Comparison of ENCODE assay signal across 8 cellular contexts in the genomic region with DNA sequence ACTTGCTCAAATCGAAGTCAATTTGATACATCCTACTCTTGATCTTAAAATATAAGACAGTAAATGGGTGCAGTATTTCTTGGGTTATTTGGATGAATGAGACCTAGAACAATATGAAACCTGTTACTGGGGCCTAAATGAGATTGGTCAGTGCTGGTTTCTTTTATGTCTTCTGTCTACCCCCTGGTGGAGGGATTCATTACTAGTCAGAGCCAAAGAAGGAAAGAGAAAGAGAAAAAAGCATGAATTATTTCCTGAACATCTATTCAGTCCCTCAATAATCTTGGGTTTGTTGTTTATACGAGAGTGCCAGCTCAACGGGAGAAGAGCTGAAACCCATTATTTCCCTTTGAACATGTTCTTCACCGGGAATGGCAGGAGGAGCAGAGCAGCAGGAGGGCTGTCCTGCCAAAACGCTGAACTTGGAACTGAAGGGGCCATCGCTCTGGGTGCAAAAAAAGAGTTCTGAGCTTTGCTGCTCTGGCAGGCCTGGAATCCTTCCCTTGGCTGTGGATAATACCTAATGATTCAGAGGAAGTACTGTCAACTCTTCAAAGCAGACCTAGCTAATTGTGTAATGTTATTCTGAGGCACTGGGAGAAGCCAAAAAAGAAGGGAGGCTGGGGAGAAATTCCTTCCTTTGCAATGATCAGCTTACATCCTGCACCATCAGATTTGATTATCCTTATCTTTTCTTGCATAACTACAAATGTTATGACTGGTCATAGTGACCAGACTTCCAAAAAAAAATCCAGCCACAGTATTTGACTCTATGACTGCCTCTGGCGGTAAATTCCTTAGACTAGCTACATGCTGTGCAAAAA.
DNase-seq lines count a peak whose midpoint lies in the region; ATAC-seq, FAIRE-seq and TF ChIP-seq lines count a peak whose summit lies in the region.

No MANE protein-coding gene starts in this region.

- no peak overlapping the region for H3K4me3 Mint-ChIP-seq in astrocyte (ENCODE audit: unreplicated experiment)

- H4K20me1 ChIP-seq in astrocyte (ENCODE audit: insufficient read depth, low read length), result no peaks in the 10 kb centered on the region

- ATAC-seq in GM21737 (IDR thresholded peaks at IDR 0.05; ENCODE audit: unreplicated experiment) (peak; percentile 60), aorta (ENCODE audit: low FRiP score) (peak; percentile 71), GM18858 (IDR thresholded peaks at IDR 0.05; ENCODE audit: unreplicated experiment) (no peak)

- peak; percentile 37 for DNase-seq in GM06990 (ENCODE audit: extremely low read depth, insufficient read length)
- DNase-seq in M059J (ENCODE audit: low read depth), result peak; percentile 67
- peak; percentile 98 for DNase-seq in astrocyte (ENCODE audit: low read depth)
- no peak for DNase-seq in kidney
- DNase-seq in aorta, result peak in 1 of 2 donors; percentile 61
- no peak for DNase-seq in effector CD4-positive, alpha-beta T cell

- no peaks in the 10 kb centered on the region for H3K9me3 Mint-ChIP-seq in astrocyte (ENCODE audit: unreplicated experiment)

- H3K9me3 ChIP-seq in astrocyte (ENCODE audit: insufficient read depth, low read depth, low read length) (no peaks in the 10 kb centered on the region), kidney (ENCODE audit: control insufficient read depth in 1 of 2, low read length in 2 of 2) (no peaks in the 10 kb centered on the region), aorta (ENCODE audit: control insufficient read depth, low read length) (no peaks in the 10 kb centered on the region)

- no peaks in the 10 kb centered on the region for H3K79me2 ChIP-seq in astrocyte (ENCODE audit: insufficient read depth, low read length)

- peak overlapping the region; percentile 74 for H3K4me2 ChIP-seq in astrocyte (ENCODE audit: low read length)

- no peaks in the 10 kb centered on the region for H3K27me3 Mint-ChIP-seq in astrocyte (ENCODE audit: low read depth, unreplicated experiment)

- peak overlapping the region; percentile 32 for H2AFZ ChIP-seq in astrocyte (ENCODE audit: low read depth, low read length)

- peaks cover 3% of the 10 kb centered on the region for H3K36me3 Mint-ChIP-seq in astrocyte (ENCODE audit: low read depth, unreplicated experiment)

- H3K4me3 ChIP-seq in GM06990 (replicated peaks; ENCODE audit: low read depth, low read length) (no peak overlapping the region), astrocyte (ENCODE audit: insufficient read depth, low read depth, low read length) (peak overlapping the region; percentile 24), kidney (ENCODE audit: low read length in 2 of 2) (no peak overlapping the region), aorta (ENCODE audit: low read length in 2 of 2) (no peak overlapping the region)

- peak; percentile 78 for FAIRE-seq in astrocyte (lab: Jason Lieb, UNC)
- FAIRE-seq in kidney (lab: Jason Lieb, UNC), result no peak

- H3K4me1 ChIP-seq in astrocyte (ENCODE audit: insufficient read depth, low read length), result peaks cover 19% of the 10 kb centered on the region
- no peaks in the 10 kb centered on the region for H3K4me1 ChIP-seq in kidney (ENCODE audit: control insufficient read depth in 1 of 2, insufficient read depth in 1 of 2, low read depth in 1 of 2, low read length in 2 of 2)
- H3K4me1 ChIP-seq in aorta (ENCODE audit: control insufficient read depth in 1 of 2, insufficient read depth in 2 of 2, low read length in 2 of 2), result peaks cover 0 to 2% of the 10 kb centered on the region in 2 donors

- TF ChIP-seq CTCF in GM06990 (IDR thresholded peaks at IDR 0.05; ENCODE audit: insufficient read depth, low read length, poor library complexity, severe bottlenecking) (peak; percentile 65), astrocyte (IDR thresholded peaks at IDR 0.05; ENCODE audit: insufficient read depth, low read depth, low read length) (peak; percentile 54), kidney (IDR thresholded peaks at IDR 0.05; ENCODE audit: borderline replicate concordance, extremely low read depth, insufficient read depth) (peak; percentile 22)

- intact Hi-C loops in kidney (cut with DNase I), result no loop called here
- intact Hi-C loops in aorta (cut with DNase I), result loop anchor here in 1 of 2 donors (5.0 kb wide), 1 partner anchor 80 kb away; the partner anchor contains the start of gene TXNDC5

- H3K27me3 ChIP-seq in GM06990 (replicated peaks; ENCODE audit: control insufficient read depth, insufficient read depth, low read length) (no peaks in the 10 kb centered on the region), astrocyte (ENCODE audit: insufficient read depth, low read length) (no peaks in the 10 kb centered on the region), aorta (ENCODE audit: control insufficient read depth in 1 of 2, insufficient read depth in 2 of 2, low read length in 1 of 2) (no peaks in the 10 kb centered on the region)

- 18 to 19% methylated on average over 7 of the region's 7 CpGs for WGBS in aorta, 2 donors

- H3K27ac ChIP-seq in astrocyte (ENCODE audit: low read depth, low read length), result peak overlapping the region; percentile 62
- H3K27ac ChIP-seq in kidney (ENCODE audit: low read depth in 2 of 2, low read length in 2 of 2), result no peak overlapping the region
- peak overlapping the region in 1 of 2 donors; percentile 36 for H3K27ac ChIP-seq in aorta (ENCODE audit: low read depth in 1 of 2, low read length in 2 of 2)

- peak overlapping the region; percentile 14 for H3K27ac Mint-ChIP-seq in astrocyte (ENCODE audit: unreplicated experiment)

- H3K9ac ChIP-seq in astrocyte (ENCODE audit: low read length) (peak overlapping the region; percentile 57), kidney (ENCODE audit: low read length in 2 of 2) (no peak overlapping the region)

- peaks cover 21% of the 10 kb centered on the region for H3K4me1 Mint-ChIP-seq in astrocyte (ENCODE audit: low read depth, unreplicated experiment)

- H3K36me3 ChIP-seq in GM06990 (ENCODE audit: control insufficient read depth, insufficient read depth, low read length) (no peaks in the 10 kb centered on the region), astrocyte (ENCODE audit: insufficient read depth, low read length) (no peaks in the 10 kb centered on the region), kidney (ENCODE audit: control insufficient read depth in 1 of 2, insufficient read depth in 2 of 2, low read length in 2 of 2) (no peaks in the 10 kb centered on the region), aorta (ENCODE audit: control insufficient read depth in 1 of 2, insufficient read depth in 2 of 2, low read length in 1 of 2) (no peaks in the 10 kb centered on the region)

Comparison
In these comparisons a context has a peak if more than half of its experiments do, and no peak if none do; other contexts are left out.
1. DNase-seq: peak in GM06990 (single experiment), M059J (single experiment) and astrocyte (single experiment); none in kidney (single experiment) and effector CD4-positive, alpha-beta T cell (single experiment).
2. Peak in every context shown above with its lines, with median percentiles within 50 percentile points of each other: CTCF ChIP-seq.